ENCODE assay signal across 8 cellular contexts in the genomic region with DNA sequence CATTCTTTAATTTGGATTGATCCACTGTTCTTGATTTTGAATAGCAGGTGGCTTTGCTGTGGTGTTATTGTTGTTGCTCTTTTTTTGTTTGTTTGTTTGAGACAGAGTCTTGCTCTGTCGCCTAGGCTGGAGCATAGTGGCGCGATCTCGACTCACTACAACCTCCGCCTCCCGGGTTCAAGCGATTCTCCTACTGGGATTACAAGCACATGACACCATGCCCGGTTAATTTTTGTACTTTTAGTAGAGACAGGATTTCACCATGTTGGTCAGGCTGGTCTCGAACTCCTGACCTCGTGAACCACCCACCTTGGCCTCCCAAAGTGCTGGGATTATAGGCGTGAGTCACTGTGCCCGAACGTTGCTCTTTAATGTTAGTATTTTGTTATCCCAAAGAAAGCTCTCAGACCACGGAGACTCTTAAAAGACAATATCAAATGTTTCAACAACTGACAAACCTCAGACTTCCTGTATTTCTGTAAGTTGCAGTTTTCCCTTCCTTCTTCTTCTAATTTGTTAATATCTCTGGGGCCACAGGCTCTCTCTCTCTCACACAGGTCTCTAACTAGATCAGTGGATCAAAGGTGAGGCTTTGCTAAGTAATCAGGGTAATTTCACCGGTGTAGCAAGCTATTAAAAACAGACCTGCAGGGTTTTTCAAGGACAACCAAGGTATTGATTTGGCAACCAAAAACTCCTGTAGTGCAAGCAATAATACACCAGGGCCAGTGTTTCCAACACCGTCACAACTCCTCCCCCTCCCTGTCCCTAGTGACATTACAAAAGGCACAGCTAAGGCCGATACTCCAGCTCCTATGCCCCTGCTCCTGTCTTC. TPM values are rescaled to one million over a fixed set of nuclear protein-coding genes. Genes with fewer than 3 reads are reported as not detected.
DNase-seq lines count a peak whose midpoint lies in the region; ATAC-seq, FAIRE-seq and TF ChIP-seq lines count a peak whose summit lies in the region.

No MANE protein-coding gene starts in this region.

- H3K4me1 ChIP-seq in GM12878 (ENCODE audit: control insufficient read depth, insufficient read depth, low read length), result peaks cover 15% of the 10 kb centered on the region
- H3K4me1 ChIP-seq in stomach, result peaks cover 6 to 24% (median 16%) of the 10 kb centered on the region in 4 donors

- H3K36me3 ChIP-seq in GM12878 (ENCODE audit: control insufficient read depth in 2 of 2, insufficient read depth in 2 of 2, low read length in 1 of 2) (no peaks in the 10 kb centered on the region), stomach (no peaks in the 10 kb centered on the region)

- 37% methylated on average over 17 of the region's 17 CpGs for WGBS in GM12878 (ENCODE audit: insufficient coverage, insufficient replicate concordance, low lambda C conversion rate, missing lambda C conversion rate)
- 47 to 54% (median 51%) methylated on average over 17 of the region's 17 CpGs for WGBS in stomach, 5 donors

- POLR2A ChIA-PET in GM12878 (lab: Charles Lee), result interaction anchor here (0.7 to 3.4 kb wide), 19 partner anchors 10 to 288 kb away, joined by 3 to 29 read pairs (median 4); no protein-coding TSS in a partner anchor

- no TSS peak for BruUV-seq in GM12878 (replicated peaks; lab: Mats Ljungman, UMichigan)

- H3K9ac ChIP-seq in GM12878 (ENCODE audit: control insufficient read depth, insufficient read depth, low read length), result peak overlapping the region; percentile 56

- no peak for TF ChIP-seq CTCF in AG10803 (conservative IDR thresholded peaks at IDR 0.05; ENCODE audit: low read length)
- no peak for TF ChIP-seq CTCF in GM12878 (IDR thresholded peaks at IDR 0.05 in 2 of 3, conservative IDR thresholded peaks at IDR 0.05 in 1 of 3; ENCODE audit: control insufficient read depth in 2 of 3, extremely low read depth in 1 of 3, insufficient read depth in 1 of 3, low read depth in 3 of 3, low read length in 3 of 3)
- TF ChIP-seq CTCF in stomach (IDR thresholded peaks at IDR 0.05), result peak in 1 of 7 experiments; percentile 23

- RAD21 ChIA-PET in GM12878 (lab: Charles Lee; ENCODE audit: unreplicated experiment), result interaction anchor here (0.6 to 2.7 kb wide), 28 partner anchors 10 to 297 kb away, joined by 3 to 34 read pairs (median 4); no protein-coding TSS in a partner anchor

- peak overlapping the region; percentile 81 for H3K4me2 ChIP-seq in GM12878 (ENCODE audit: control insufficient read depth, insufficient read depth)

- H3K27me3 ChIP-seq in GM12878 (replicated peaks in 1 of 2; ENCODE audit: control insufficient read depth in 2 of 2, insufficient read depth in 2 of 2, low read length in 1 of 2) (no peaks in the 10 kb centered on the region), stomach (no peaks in the 10 kb centered on the region)

- intact Hi-C loops in GM12878 (cut with micrococcal nuclease; ENCODE audit: unreplicated experiment), result loop anchor here (2.0 kb wide), 1 partner anchor 64 kb away; no protein-coding TSS in a partner anchor
- intact Hi-C loops in left colon (cut with DNase I, micrococcal nuclease), result no loop called here
- intact Hi-C loops in stomach (cut with DNase I; ENCODE audit: low total_unique reads), result no loop called here

- H3K9me3 ChIP-seq in GM12878 (replicated peaks; ENCODE audit: control insufficient read depth, insufficient read depth, low read length) (no peaks in the 10 kb centered on the region), stomach (no peaks in the 10 kb centered on the region)

- no peaks in the 10 kb centered on the region for H3K79me2 ChIP-seq in GM12878 (ENCODE audit: control insufficient read depth, insufficient read depth, low read length)

- H2AFZ ChIP-seq in GM12878 (ENCODE audit: control insufficient read depth, low read depth, low read length), result peak overlapping the region; percentile 9

- TF ChIP-seq EP300 in GM12878 (IDR thresholded peaks at IDR 0.05; ENCODE audit: borderline replicate concordance in 1 of 2, control insufficient read depth in 1 of 2, low read depth in 2 of 2, low read length in 2 of 2) (no peak), stomach (IDR thresholded peaks at IDR 0.05) (no peak)

- TF ChIP-seq RAD21 in GM12878 (IDR thresholded peaks at IDR 0.05; ENCODE audit: insufficient read depth, low read depth, low read length), result no peak

- CTCF ChIA-PET in GM12878 (lab: Yijun Ruan, JAX), result interaction anchor here (1.0 to 1.5 kb wide), 12 partner anchors 9 to 420 kb away, joined by 3 to 11 read pairs (median 3); no protein-coding TSS in a partner anchor

- SMC1A ChIA-PET in GM12878 (lab: Charles Lee; ENCODE audit: uncharacterized antibody, unreplicated experiment), result interaction anchor here (0.7 to 5.8 kb wide), 38 partner anchors 7 to 422 kb away, joined by 3 to 76 read pairs (median 5); no protein-coding TSS in a partner anchor

- H3K27ac ChIP-seq in GM12878 (ENCODE audit: control insufficient read depth, insufficient read depth), result peak overlapping the region; percentile 88
- H3K27ac ChIP-seq in stomach, result peak overlapping the region; percentile 72 to 91 (median 77)

- no peak for TF ChIP-seq POLR2A in GM12878 (IDR thresholded peaks at IDR 0.05; ENCODE audit: low read depth, low read length)
- no peak for TF ChIP-seq POLR2A in stomach (IDR thresholded peaks at IDR 0.05)

- no peak overlapping the region for H3K4me3 ChIP-seq in AG10803 (ENCODE audit: low read length)
- peak overlapping the region; percentile 37 for H3K4me3 ChIP-seq in GM12878
- H3K4me3 ChIP-seq in stomach, result no peak overlapping the region

- ATAC-seq in GM19324 (IDR thresholded peaks at IDR 0.05; ENCODE audit: low FRiP score, unreplicated experiment) (peak; percentile 43), HG03457 (IDR thresholded peaks at IDR 0.05; ENCODE audit: unreplicated experiment) (peak; percentile 39), SK-N-SH treated with all-trans-retinoic acid at 6 μM for 48 hours (peak; percentile 92), GM12878 (peak; percentile 85), left colon (peak; percentile 79)

- in situ Hi-C loops in GM12878 (cut with MboI), result no loop called here

- no peak for FAIRE-seq in GM12878 (lab: Jason Lieb, UNC)

- H4K20me1 ChIP-seq in GM12878 (ENCODE audit: control insufficient read depth, insufficient read depth), result no peaks in the 10 kb centered on the region

- DNase-seq in AG10803 (ENCODE audit: low read depth), result peak; percentile 60
- DNase-seq in GM12878 (ENCODE audit: low read depth, low spot score), result no peak
- DNase-seq in left colon, result peak; percentile 53 to 70
- DNase-seq in stomach, result peak; percentile 58
- DNase-seq in NCI-H1417 treated with DMSO at 0.1 percent for 48 hours (lab: John Stamatoyannopoulos, UW), result no peak

TF ChIP-seq in SK-N-SH treated with all-trans-retinoic acid at 6 μM for 48 hours, 23 proteins besides CTCF, POLR2A, EP300 and RAD21 (continues in another document):
- TF ChIP-seq, protein P1, sequence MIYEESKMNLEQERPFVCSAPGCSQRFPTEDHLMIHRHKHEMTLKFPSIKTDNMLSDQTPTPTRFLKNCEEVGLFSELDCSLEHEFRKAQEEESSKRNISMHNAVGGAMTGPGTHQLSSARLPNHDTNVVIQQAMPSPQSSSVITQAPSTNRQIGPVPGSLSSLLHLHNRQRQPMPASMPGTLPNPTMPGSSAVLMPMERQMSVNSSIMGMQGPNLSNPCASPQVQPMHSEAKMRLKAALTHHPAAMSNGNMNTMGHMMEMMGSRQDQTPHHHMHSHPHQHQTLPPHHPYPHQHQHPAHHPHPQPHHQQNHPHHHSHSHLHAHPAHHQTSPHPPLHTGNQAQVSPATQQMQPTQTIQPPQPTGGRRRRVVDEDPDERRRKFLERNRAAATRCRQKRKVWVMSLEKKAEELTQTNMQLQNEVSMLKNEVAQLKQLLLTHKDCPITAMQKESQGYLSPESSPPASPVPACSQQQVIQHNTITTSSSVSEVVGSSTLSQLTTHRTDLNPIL (CRISPR knock-in tag; IDR thresholded peaks at IDR 0.05; ENCODE audit: low read depth), result no peak
- TF ChIP-seq ZFP3 (CRISPR knock-in tag; IDR thresholded peaks at IDR 0.05) (no peak), TCF4 (CRISPR knock-in tag; IDR thresholded peaks at IDR 0.05; ENCODE audit: borderline replicate concordance) (no peak), ESRRG (CRISPR knock-in tag; IDR thresholded peaks at IDR 0.05) (no peak)

TF ChIP-seq in GM12878, 131 proteins besides CTCF, POLR2A, EP300 and RAD21 (continues in another document):
- TF ChIP-seq GATAD2B (conservative IDR thresholded peaks at IDR 0.05; ENCODE audit: low read depth) (peak; percentile 42; the same call in 1 of the 2 replicates), MEF2B (IDR thresholded peaks at IDR 0.05; ENCODE audit: partially characterized antibody, poor library complexity, severe bottlenecking) (peak; percentile 53), NR2C1 (IDR thresholded peaks at IDR 0.05) (peak; percentile 28; the same call in 1 of the 2 replicates), EZH2 (IDR thresholded peaks at IDR 0.05; ENCODE audit: borderline replicate concordance, control insufficient read depth, low read depth, low read length) (no peak), FOXK2 (IDR thresholded peaks at IDR 0.05) (no peak), CREB1 (IDR thresholded peaks at IDR 0.05; ENCODE audit: low read depth) (no peak)

RNA-seq across cellular contexts. Expression of gene ZNF217, which starts 48.8 kb away (rescaled TPM):
- total RNA-seq in GM12878 (2013; cell fraction: nucleolus; rRNA removed), result 213 and 215 TPM in 2 replicates
- total RNA-seq in GM12878 (2014; rRNA removed) (40.8 and 45.6 TPM in 2 replicates), GM12878 (2014; rRNA removed; fragmentation: Illumina TruSeq; extraction: Trizol) (40.2 and 40.5 TPM in 2 replicates), GM12878 (2021) (76.6 and 81.3 TPM in 2 replicates), left colon (10 to 100 TPM; 58.2 to 70.0 TPM), stomach (10 to 100 TPM; 24.3 to 40.2 (median 31.7) TPM)
- polyA plus RNA-seq in GM12878 (2011; ENCODE audit: low read depth), result 20.6 TPM
- polyA plus RNA-seq in GM12878 (2011; rRNA removed) (48.1 and 54.3 TPM in 2 replicates), GM12878 (2014; fragmentation: Illumina TruSeq; extraction: Trizol) (54.8 and 62.7 TPM in 2 replicates), GM12878 (2014; fragmentation: Nextera tagmentation; extraction: Ambion mirVana) (10 to 100 TPM in 1 of 2 experiments, 1 to 10 TPM in 1; 8.5 to 12.4 TPM), GM12878 (2014; rRNA removed) (40.4 and 43.2 TPM in 2 replicates), GM12878 (2016; fragmentation: Nextera tagmentation; extraction: Ambion mirVana) (10 to 100 TPM; 14.0 to 16.9 TPM), stomach (1 to 10 TPM; 6.3 to 9.6 (median 7.1) TPM)
- polyA plus RNA-seq in GM12878 (2011; cell fraction: cytosol; rRNA removed), result 37.7 and 55.2 TPM in 2 replicates
- 47.8 and 55.7 TPM in 2 replicates for polyA plus RNA-seq in GM12878 (2011; cell fraction: nucleus; rRNA removed)
- 25.9 and 54.1 TPM in 2 replicates for polyA plus RNA-seq in GM12878 (2012)
- 87.0 and 96.8 TPM in 2 replicates for polyA minus RNA-seq in GM12878 (2011; rRNA and poly(A)+ RNA removed)
- 42.6 and 44.9 TPM in 2 replicates for polyA minus RNA-seq in GM12878 (2011; cell fraction: cytosol; rRNA and poly(A)+ RNA removed)
- 40.7 and 55.8 TPM in 2 replicates for polyA minus RNA-seq in GM12878 (2011; cell fraction: nucleus; rRNA and poly(A)+ RNA removed)

Comparison
In these comparisons a context has a peak if more than half of its experiments do, and no peak if none do; other contexts are left out.
1. DNase-seq: peak in AG10803 (single experiment), left colon (2 of 2) and stomach (single experiment); none in GM12878 (single experiment) and NCI-H1417 treated with DMSO at 0.1 percent for 48 hours (single experiment).
2. ATAC-seq: peak in every context shown above with its lines; median percentile 92 in SK-N-SH treated with all-trans-retinoic acid at 6 μM for 48 hours; 85 in GM12878; 79 in left colon; 43 in GM19324; 39 in HG03457.